Comparison of ENCODE assay signal across 26 cellular contexts in the genomic region with DNA sequence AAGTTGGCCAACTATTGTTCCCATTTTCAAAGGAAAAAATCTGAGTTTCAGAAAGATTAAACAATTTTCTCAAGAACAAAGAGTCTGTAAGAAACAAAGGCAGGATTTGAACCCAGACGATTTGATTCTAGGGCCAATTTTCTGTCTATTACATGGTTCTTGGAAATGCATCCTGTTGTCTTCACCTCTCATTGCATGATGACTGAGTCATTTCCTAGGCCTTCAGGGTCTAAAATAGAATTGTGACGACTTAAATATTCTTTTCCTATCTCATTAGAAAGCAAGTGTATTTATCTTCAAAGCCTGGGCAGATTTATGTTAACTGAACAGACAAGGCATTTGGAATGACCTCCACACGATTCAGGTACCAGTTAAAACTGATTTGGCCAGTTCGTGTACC.
"Had no signal": no experiment of that assay in that cellular context is flagged by ENCODE, and none has a peak within 500 bp of the region (broad histone marks: within the 10 kb centered on the region; RNA-seq: fewer than 3 reads in every experiment).

No MANE protein-coding gene starts in this region.

- H3K27ac ChIP-seq: SJCRH30, VCaP had no signal

- H3K27me3 ChIP-seq: SJCRH30 had no signal

- H3K4me3 ChIP-seq: SJCRH30 had no signal

- H3K9me3 ChIP-seq: SJCRH30, SK-N-SH had no signal

- H3K9ac ChIP-seq: SK-N-SH had no signal

- H3K36me3 ChIP-seq: SJCRH30 had no signal

- H3K4me1 ChIP-seq: SJCRH30 had no signal

- H3K4me2 ChIP-seq: SK-N-SH had no signal

- ATAC-seq: activated CD4-positive, alpha-beta T cell treated with anti-CD3 and anti-CD28 coated beads for 36 hours; activated T-helper 17 cell treated with anti-CD3 and anti-CD28 coated beads, Interleukin-2, amount 50 U/mL, for 72 hours had no signal

- DNase-seq: activated CD4-positive, alpha-beta memory T cell treated with anti-CD3 and anti-CD28 coated beads, Interleukin-2, amount 10 ng/mL, durations not matched to agents 7 days and 5 days; activated CD4-positive, alpha-beta T cell treated with anti-CD3 and anti-CD28 coated beads for 36 hours; activated CD4-positive, alpha-beta T cell treated with anti-CD3 and anti-CD28 coated beads, Interleukin-2, amount 50 U/mL, for 1 hour; activated CD4-positive, CD25-positive, alpha-beta regulatory T cell; activated gamma-delta T cell; activated naive CD4-positive, alpha-beta T cell treated with anti-CD3 and anti-CD28 coated beads for 36 hours; activated T-cell treated with anti-CD3 and anti-CD28 coated beads for 4 hours; activated T-cell treated with anti-CD3 and anti-CD28 coated beads, Interleukin-2, amount 50 U/mL, for 48 hours; amygdala; central memory CD4-positive, alpha-beta T cell; Karpas-422; NCI-H1048; NCI-H146; NCI-H187 treated with DMSO at 0.1 percent for 48 hours; NCI-H2107; NCI-H2171 treated with DMSO at 0.1 percent for 48 hours; NCI-H345; NCI-H510A; NCI-H526 treated with DMSO at 0.1 percent for 48 hours; NCI-H82; Right ventricle myocardium superior; SJCRH30; SK-N-SH; T-helper 1 cell had no signal
